2 cellular contexts compared by ENCODE assay signal in genomic region chr1:35855016-35855700, GRCh38.
TF ChIP-seq lines count a peak whose summit lies in the region.

No MANE protein-coding gene starts in this region.

TF ChIP-seq in HEK293, 187 proteins besides CTCF, POLR2A, EP300 and RAD21 (continues in another document):
- TF ChIP-seq ZNF112 (tag by site-specific recombination; IDR thresholded peaks at IDR 0.05), result no peak
- no peak for TF ChIP-seq ZNF449 (tag by site-specific recombination; IDR thresholded peaks at IDR 0.05)
- TF ChIP-seq ZNF48 (tag by site-specific recombination; IDR thresholded peaks at IDR 0.05), result no peak
- TF ChIP-seq ZNF214 (tag by site-specific recombination; IDR thresholded peaks at IDR 0.05; ENCODE audit: borderline replicate concordance), result no peak
- no peak for TF ChIP-seq ZNF639 (tag by site-specific recombination; IDR thresholded peaks at IDR 0.05)
- TF ChIP-seq ZNF830 (tag by site-specific recombination; IDR thresholded peaks at IDR 0.05; ENCODE audit: low read depth), result no peak
- TF ChIP-seq SCRT1 (tag by site-specific recombination; IDR thresholded peaks at IDR 0.05; ENCODE audit: borderline replicate concordance), result peak; percentile 46; the same call in 1 of the 2 replicates
- TF ChIP-seq ELK4 (IDR thresholded peaks at IDR 0.05; ENCODE audit: borderline replicate concordance, low read depth, low read length), result no peak
- no peak for TF ChIP-seq ZNF302 (tag by site-specific recombination; IDR thresholded peaks at IDR 0.05; ENCODE audit: low read depth)
- no peak for TF ChIP-seq GLI4 (tag by site-specific recombination; IDR thresholded peaks at IDR 0.05)
- no peak for TF ChIP-seq ZNF704 (tag by site-specific recombination; IDR thresholded peaks at IDR 0.05)
- TF ChIP-seq HIC1 (tag by site-specific recombination; IDR thresholded peaks at IDR 0.05), result no peak
- TF ChIP-seq ZNF513 (tag by site-specific recombination; IDR thresholded peaks at IDR 0.05), result no peak
- TF ChIP-seq ZNF140 (tag by site-specific recombination; IDR thresholded peaks at IDR 0.05), result no peak
- TF ChIP-seq ZNF561 (tag by site-specific recombination; IDR thresholded peaks at IDR 0.05; ENCODE audit: borderline replicate concordance), result no peak
- TF ChIP-seq ZNF837 (tag by site-specific recombination; IDR thresholded peaks at IDR 0.05), result no peak
- peak; percentile 78 for TF ChIP-seq ZBTB17 (tag by site-specific recombination; IDR thresholded peaks at IDR 0.05)
- no peak for TF ChIP-seq GLIS2 (tag by site-specific recombination; IDR thresholded peaks at IDR 0.05)
- TF ChIP-seq ZNF514 (tag by site-specific recombination; IDR thresholded peaks at IDR 0.05), result no peak

TF ChIP-seq in H1, 55 proteins besides CTCF, POLR2A, EP300 and RAD21:
- peak; percentile 50; the same call in 1 of the 2 replicates for TF ChIP-seq MAX (IDR thresholded peaks at IDR 0.05)
- TF ChIP-seq RBBP5 (IDR thresholded peaks at IDR 0.05; ENCODE audit: borderline replicate concordance, low read depth, low read length), result no peak
TF ChIP-seq in H1: peak in this region for 1.
